In genomic region chr9:136438548-136438908, GRCh38 we compare ENCODE assay signal across 6 cellular contexts. TPM values are rescaled to one million over a fixed set of nuclear protein-coding genes. Genes with fewer than 3 reads are reported as not detected.
A peak's percentile ranks its signal among the peaks of the same experiment; 100 is the strongest.
DNase-seq lines count a peak whose midpoint lies in the region.

No MANE protein-coding gene starts in this region.

- H3K9ac ChIP-seq in HUES6 (ENCODE audit: low read length) (peak overlapping the region; percentile 87), skeletal muscle tissue (ENCODE audit: low read depth in 1 of 3, low read length in 3 of 3) (peak overlapping the region; percentile 75 to 86 (median 76))

- H3K9me3 ChIP-seq in HUES6 (ENCODE audit: control insufficient read depth, insufficient read depth, low read depth, low read length) (no peaks in the 10 kb centered on the region), skeletal muscle tissue (ENCODE audit: control insufficient read depth in 3 of 3, low read length in 3 of 3) (no peaks in the 10 kb centered on the region)

- peak; percentile 45 for DNase-seq in ELR (ENCODE audit: low read depth)
- DNase-seq in epithelial cell of prostate (ENCODE audit: low read depth, low spot score), result no peak
- no peak for DNase-seq in NCI-H2227 (lab: John Stamatoyannopoulos, UW; ENCODE audit: unreplicated experiment)
- no peak for DNase-seq in NCI-H1436 (lab: John Stamatoyannopoulos, UW)

- peaks cover 53% of the 10 kb centered on the region for H3K36me3 ChIP-seq in HUES6 (ENCODE audit: control insufficient read depth, insufficient read depth, low read length)
- H3K36me3 ChIP-seq in skeletal muscle tissue (ENCODE audit: control insufficient read depth in 3 of 3, insufficient read depth in 3 of 3, low read length in 3 of 3), result peaks cover 26 to 35% (median 28%) of the 10 kb centered on the region in 3 donors

- H3K27ac ChIP-seq in HUES6 (ENCODE audit: low read depth, low read length) (no peak overlapping the region; the same call in 1 of the 2 replicates), epithelial cell of prostate (peak overlapping the region; percentile 42), skeletal muscle tissue (ENCODE audit: low read depth, low read length) (no peak overlapping the region)

- H3K27me3 ChIP-seq in HUES6 (ENCODE audit: control insufficient read depth, insufficient read depth, low read length) (no peaks in the 10 kb centered on the region), skeletal muscle tissue (ENCODE audit: control insufficient read depth in 3 of 3, insufficient read depth in 3 of 3, low read length in 3 of 3) (no peaks in the 10 kb centered on the region)

- H3K4me3 ChIP-seq in HUES6 (ENCODE audit: low read depth, low read length) (peak overlapping the region; percentile 80), skeletal muscle tissue (ENCODE audit: low read length in 3 of 3) (peak overlapping the region; percentile 74 to 80 (median 79))

- H3K4me1 ChIP-seq in HUES6 (ENCODE audit: control insufficient read depth, insufficient read depth, low read length) (peaks cover 7% of the 10 kb centered on the region; the same call in 1 of the 2 replicates), skeletal muscle tissue (ENCODE audit: control insufficient read depth in 3 of 3, insufficient read depth in 3 of 3, low read length in 3 of 3) (peaks cover 19 to 36% (median 30%) of the 10 kb centered on the region in 3 donors)

RNA-seq across cellular contexts. Expression of gene INPP5E, which starts 1.1 kb away (rescaled TPM):
- total RNA-seq in skeletal muscle tissue, result 4.7 TPM

RNA-seq across cellular contexts. Expression of gene PMPCA, which starts 28.1 kb away (rescaled TPM):
- 30.3 TPM for total RNA-seq in skeletal muscle tissue

RNA-seq across cellular contexts. Expression of gene ENTR1, which starts 28.1 kb away (rescaled TPM):
- total RNA-seq in skeletal muscle tissue, result 7.8 TPM

RNA-seq across cellular contexts. Expression of gene SNAPC4, which starts 38.6 kb away (rescaled TPM):
- total RNA-seq in skeletal muscle tissue, result 4.7 TPM

RNA-seq across cellular contexts. Expression of gene SEC16A, which starts 44.3 kb away (rescaled TPM):
- total RNA-seq in skeletal muscle tissue, result 14.1 TPM
